8 cellular contexts compared by ENCODE assay signal in genomic region chr12:124864326-124864752, GRCh38. TPM values are rescaled to one million over a fixed set of nuclear protein-coding genes. Genes with fewer than 3 reads are reported as not detected.
DNase-seq lines count a peak whose midpoint lies in the region; ATAC-seq and TF ChIP-seq lines count a peak whose summit lies in the region.

No MANE protein-coding gene starts in this region.

- peak overlapping the region; percentile 52 for H2AFZ ChIP-seq in neural progenitor cell (replicated peaks)

- peaks cover 20% of the 10 kb centered on the region for H3F3A ChIP-seq in neural progenitor cell (ENCODE audit: low read depth)

- ATAC-seq in GM21737 (IDR thresholded peaks at IDR 0.05; ENCODE audit: unreplicated experiment) (no peak), HG03432 (IDR thresholded peaks at IDR 0.05; ENCODE audit: unreplicated experiment) (no peak)

- intact Hi-C loops in dorsolateral prefrontal cortex (cut with DNase I): loop anchor here in 1 of 2 donors (5.0 kb wide), 1 partner anchor 33 kb away; no protein-coding TSS in a partner anchor

- peaks cover 9% of the 10 kb centered on the region for H3K27me3 Mint-ChIP-seq in neural progenitor cell (ENCODE audit: insufficient read depth, low read depth)

- DNase-seq in NT2/D1 (ENCODE audit: low read depth, low spot score) (no peak), dorsolateral prefrontal cortex (no peak), neural progenitor cell (ENCODE audit: low spot score) (no peak), cerebellar cortex (ENCODE audit: low spot score) (no peak), kidney glomerular epithelial cell (lab: John Stamatoyannopoulos, UW) (no peak)

- H3K27ac ChIP-seq in C4-2B (peak overlapping the region; percentile 97), dorsolateral prefrontal cortex (peak overlapping the region in 49 of 59 donors; percentile 5 to 94 (median 84)), neural progenitor cell (no peak overlapping the region)

- H3K4me3 Mint-ChIP-seq in neural progenitor cell: peak overlapping the region; percentile 83

- H3K36me3 ChIP-seq in NT2/D1 (ENCODE audit: insufficient read depth, insufficient read length, low read length) (peaks cover 19% of the 10 kb centered on the region), neural progenitor cell (no peaks in the 10 kb centered on the region)

- TF ChIP-seq CTCF in C4-2B (conservative IDR thresholded peaks at IDR 0.05): no peak
- TF ChIP-seq CTCF in dorsolateral prefrontal cortex (IDR thresholded peaks at IDR 0.05 in 54 of 56, conservative IDR thresholded peaks at IDR 0.05 in 2 of 56; ENCODE audit: low read depth in 1 of 56, partially characterized antibody in 56 of 56): no peak
- TF ChIP-seq CTCF in neural progenitor cell (IDR thresholded peaks at IDR 0.05): no peak

- H3K4me1 Mint-ChIP-seq in neural progenitor cell: peaks cover 26% of the 10 kb centered on the region

- H3K4me1 ChIP-seq in NT2/D1 (ENCODE audit: insufficient read depth, insufficient read length) (peaks cover 12% of the 10 kb centered on the region), neural progenitor cell (peaks cover 9% of the 10 kb centered on the region)

- H3K79me2 ChIP-seq in neural progenitor cell (ENCODE audit: low read depth): no peaks in the 10 kb centered on the region

- peaks cover 8% of the 10 kb centered on the region for H3K27me3 ChIP-seq in NT2/D1 (ENCODE audit: insufficient read depth, insufficient read length)
- H3K27me3 ChIP-seq in dorsolateral prefrontal cortex: no peaks in the 10 kb centered on the region
- peaks cover 23% of the 10 kb centered on the region for H3K27me3 ChIP-seq in neural progenitor cell

- H3K4me3 ChIP-seq in NT2/D1 (ENCODE audit: insufficient read length, low read depth): peak overlapping the region; percentile 25
- peak overlapping the region; percentile 60 to 97 (median 90) for H3K4me3 ChIP-seq in dorsolateral prefrontal cortex
- H3K4me3 ChIP-seq in neural progenitor cell: peak overlapping the region; percentile 75

- H4K20me1 ChIP-seq in neural progenitor cell (ENCODE audit: low read depth): peaks cover 6% of the 10 kb centered on the region

- H3K9me3 ChIP-seq in NT2/D1 (ENCODE audit: insufficient read depth, low read length): no peaks in the 10 kb centered on the region
- H3K9me3 ChIP-seq in neural progenitor cell (ENCODE audit: low read depth): no peaks in the 10 kb centered on the region

- H3K27ac Mint-ChIP-seq in neural progenitor cell: peak overlapping the region; percentile 90

- H3K9ac ChIP-seq in NT2/D1 (ENCODE audit: insufficient read length, low read depth): peak overlapping the region; percentile 74
- H3K9ac ChIP-seq in neural progenitor cell: no peak overlapping the region

- no peaks in the 10 kb centered on the region for H3K36me3 Mint-ChIP-seq in neural progenitor cell

- H3K4me2 ChIP-seq in neural progenitor cell: peak overlapping the region; percentile 94

- H3K9me3 Mint-ChIP-seq in neural progenitor cell: peaks cover 6% of the 10 kb centered on the region

RNA-seq across cellular contexts. Expression of gene SCARB1, which starts 0.7 kb away (rescaled TPM):
- 100 to 1,000 TPM in 1 of 120 experiments, 10 to 100 TPM in 119; 33.4 to 110 (median 54.7) TPM for total RNA-seq in dorsolateral prefrontal cortex
- total RNA-seq in neural progenitor cell (ENCODE audit: low replicate concordance): 4.3 and 7.8 TPM in 2 replicates

RNA-seq across cellular contexts. Expression of gene UBC, which starts 50.1 kb away (rescaled TPM):
- total RNA-seq in dorsolateral prefrontal cortex: 1,000 to 10,000 TPM in 109 of 120 experiments, 100 to 1,000 TPM in 11; 835 to 2,453 (median 1,204) TPM
- total RNA-seq in neural progenitor cell (ENCODE audit: low replicate concordance): 857 and 897 TPM in 2 replicates

Comparison
In these comparisons a context has a peak if more than half of its experiments do, and no peak if none do; other contexts are left out.
1. H3K4me3 ChIP-seq: peak in every context shown above with its lines; median percentile 90 in dorsolateral prefrontal cortex; 75 in neural progenitor cell; 25 in NT2/D1.